In the genomic region with DNA sequence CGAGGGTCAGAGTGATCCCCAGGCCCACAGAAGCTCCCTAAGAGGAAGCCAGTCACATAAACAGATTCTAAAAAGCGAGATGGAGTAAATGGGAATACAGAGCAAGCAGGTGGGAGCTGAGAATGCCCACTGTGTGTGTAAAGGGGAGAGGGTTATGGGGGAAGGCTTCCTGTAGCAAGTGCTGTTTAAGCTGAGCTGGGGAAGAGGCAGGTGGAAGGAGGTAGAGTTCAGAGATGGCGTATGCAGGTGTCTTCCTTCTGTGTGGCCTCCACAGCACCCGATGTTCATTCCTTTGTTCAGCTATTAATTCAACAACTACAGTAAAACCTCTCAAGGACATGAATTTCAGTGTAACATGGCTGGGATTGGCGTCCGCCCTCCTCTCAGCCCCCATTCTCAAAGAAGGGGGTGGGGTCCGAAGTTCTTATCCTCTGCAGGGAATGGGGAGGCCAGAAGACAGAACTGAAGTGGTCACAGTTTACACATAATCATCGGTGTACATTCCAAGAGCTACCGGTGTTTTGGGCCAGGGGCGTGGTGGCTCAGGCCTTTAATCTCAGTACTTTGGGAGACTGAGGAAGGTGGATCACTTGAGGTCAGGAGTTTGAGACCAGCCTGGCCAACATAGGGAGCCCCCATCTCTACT, we compare ENCODE assay signal across 10 cellular contexts. TPM values are rescaled to one million over a fixed set of nuclear protein-coding genes. Genes with fewer than 3 reads are reported as not detected.
DNase-seq lines count a peak whose midpoint lies in the region; ATAC-seq and TF ChIP-seq lines count a peak whose summit lies in the region.
"Had no signal": no experiment of that assay in that cellular context is flagged by ENCODE, and none has a peak within 500 bp of the region (broad histone marks: within the 10 kb centered on the region; RNA-seq: fewer than 3 reads in every experiment).

No MANE protein-coding gene starts in this region.

- H3K4me1 ChIP-seq in ES-I3 (ENCODE audit: insufficient read depth, low read length) (peaks cover 10% of the 10 kb centered on the region; the same call in 1 of the 2 replicates), Panc1 (ENCODE audit: control insufficient read depth, insufficient read depth, low read length) (peaks cover 17% of the 10 kb centered on the region), psoas muscle (peaks cover 47% of the 10 kb centered on the region)

- H3K9me3 ChIP-seq in ES-I3 (ENCODE audit: control insufficient read depth, insufficient read depth, low read length) (no peaks in the 10 kb centered on the region), Panc1 (ENCODE audit: control insufficient read depth, insufficient read depth, low read depth, low read length) (no peaks in the 10 kb centered on the region), psoas muscle (no peaks in the 10 kb centered on the region)

- H3K27ac ChIP-seq in Panc1 (ENCODE audit: low read length) = peak overlapping the region; percentile 60
- peak overlapping the region; percentile 89 for H3K27ac ChIP-seq in psoas muscle
- H3K27ac ChIP-seq: cardiac muscle cell had no signal

- 35 to 56% (median 41%) methylated on average over 10 of the region's 10 CpGs for WGBS in psoas muscle, 3 donors

- H3K9ac ChIP-seq in ES-I3 (ENCODE audit: low read depth, low read length) = peak overlapping the region; percentile 82; the same call in 1 of the 2 replicates

- TF ChIP-seq CTCF in Panc1 (IDR thresholded peaks at IDR 0.05) = no peak
- no peak for TF ChIP-seq CTCF in psoas muscle (IDR thresholded peaks at IDR 0.05)

- H3K4me3 ChIP-seq in Panc1 (ENCODE audit: low read depth in 2 of 2, low read length in 2 of 2) (peak overlapping the region; percentile 70 to 89), psoas muscle (peak overlapping the region; percentile 88)

- peak; percentile 8 for TF ChIP-seq POLR2A in erythroblast (IDR thresholded peaks at IDR 0.05; ENCODE audit: low read length)

- ATAC-seq in Panc1 (no peak), psoas muscle (no peak), HG02885 (IDR thresholded peaks at IDR 0.05; ENCODE audit: poor library complexity, unreplicated experiment) (no peak), GM21825 (IDR thresholded peaks at IDR 0.05; ENCODE audit: unreplicated experiment) (no peak)

- CTCF ChIA-PET in Panc1 (lab: Charles Lee) = interaction anchor here (1.4 kb wide), 1 partner anchor 90 kb away, joined by 3 read pairs; no protein-coding TSS in a partner anchor

- POLR2A ChIA-PET in Panc1 (lab: Charles Lee) = interaction anchor here (0.6 to 1.0 kb wide), 2 partner anchors 10 to 57 kb away, joined by 4 read pairs; no protein-coding TSS in a partner anchor

- DNase-seq in Panc1 (ENCODE audit: low read depth, low spot score) = no peak
- no peak for DNase-seq in erythroblast (lab: John Stamatoyannopoulos, UW)
- no peak for DNase-seq in psoas muscle
- no peak for DNase-seq in SK-N-DZ (ENCODE audit: low spot score)
- no peak for DNase-seq in effector CD4-positive, alpha-beta T cell
- DNase-seq: NCI-H2227 treated with DMSO at 0.1 percent for 48 hours had no signal

- TSS peak; percentile 72 for BruUV-seq in Panc1 (replicated peaks; lab: Mats Ljungman, UMichigan)

- intact Hi-C loops in Panc1 (cut with micrococcal nuclease; ENCODE audit: unreplicated experiment) (no loop called here), psoas muscle (cut with DNase I) (loop anchor here in 1 of 2 donors (2.0 kb wide), 1 partner anchor 13 kb away; no protein-coding TSS in a partner anchor)

- in situ Hi-C loops in Panc1 (cut with HindIII; ENCODE audit: low pct_unique_long_range_greater_than_20kb, low sequenced_read_pairs) = no loop called here

- H3K27me3 ChIP-seq in Panc1 (ENCODE audit: control insufficient read depth, insufficient read depth, low read length) (no peaks in the 10 kb centered on the region), psoas muscle (ENCODE audit: insufficient read depth in 3 of 3, low read length in 2 of 3) (no peaks in the 10 kb centered on the region)
- H3K27me3 ChIP-seq: cardiac muscle cell had no signal

- no peaks in the 10 kb centered on the region for H3K36me3 ChIP-seq in ES-I3 (ENCODE audit: insufficient read depth, low read length)
- no peaks in the 10 kb centered on the region; the same call in 1 of the 2 replicates for H3K36me3 ChIP-seq in Panc1 (ENCODE audit: control insufficient read depth, insufficient read depth, low read length)
- no peaks in the 10 kb centered on the region for H3K36me3 ChIP-seq in psoas muscle (ENCODE audit: insufficient read depth in 1 of 2, low read depth in 1 of 2)
- H3K36me3 ChIP-seq: cardiac muscle cell had no signal

RNA-seq across cellular contexts. Expression of gene EEF2K, which starts 1.8 kb away (rescaled TPM):
- 15.0 TPM for total RNA-seq in Panc1 (2021; ENCODE audit: unreplicated experiment)
- polyA plus RNA-seq in Panc1 (2012; ENCODE audit: insufficient read length) = 9.8 TPM
- 10 to 100 TPM; 29.4 to 47.0 (median 34.3) TPM for total RNA-seq in psoas muscle
- polyA plus RNA-seq in psoas muscle = 10 to 100 TPM; 13.0 to 14.5 (median 13.2) TPM
- 17.2 and 21.1 TPM in 2 replicates for polyA plus RNA-seq in SK-N-DZ (2014; cell fraction: cytosol; rRNA removed)
- 13.8 and 15.2 TPM in 2 replicates for polyA plus RNA-seq in SK-N-DZ (2014; cell fraction: nucleus; rRNA removed)

RNA-seq across cellular contexts. Expression of gene SDR42E2, which starts 45.5 kb away (rescaled TPM):
- total RNA-seq in Panc1 (2021; ENCODE audit: unreplicated experiment) (0.05 TPM), psoas muscle (under 1 TPM in 1 of 4 donors, not detected in 3; 0.08 TPM)
- polyA plus RNA-seq in Panc1 (2012; ENCODE audit: insufficient read length) = not detected
- under 1 TPM in 1 of 3 donors, not detected in 2; 0.01 TPM for polyA plus RNA-seq in psoas muscle
- polyA plus RNA-seq in SK-N-DZ (2014; cell fraction: cytosol; rRNA removed) = not detected in 2 replicates
- polyA plus RNA-seq in SK-N-DZ (2014; cell fraction: nucleus; rRNA removed) = not detected in 2 replicates
- polyA plus RNA-seq: cardiac muscle cell had no signal
